1 cellular context compared by ENCODE assay signal in genomic region chr1:150579110-150579954, GRCh38.
TF ChIP-seq lines count a peak whose summit lies in the region.

TSS of gene MCL1 (minus strand) at chr1:150579610. CDS start at chr1:150579530, 80 bp downstream.

TF ChIP-seq in K562, 482 proteins besides CTCF, POLR2A, EP300 and RAD21 (continued from another document and continues in another):
- TF ChIP-seq, protein P1, sequence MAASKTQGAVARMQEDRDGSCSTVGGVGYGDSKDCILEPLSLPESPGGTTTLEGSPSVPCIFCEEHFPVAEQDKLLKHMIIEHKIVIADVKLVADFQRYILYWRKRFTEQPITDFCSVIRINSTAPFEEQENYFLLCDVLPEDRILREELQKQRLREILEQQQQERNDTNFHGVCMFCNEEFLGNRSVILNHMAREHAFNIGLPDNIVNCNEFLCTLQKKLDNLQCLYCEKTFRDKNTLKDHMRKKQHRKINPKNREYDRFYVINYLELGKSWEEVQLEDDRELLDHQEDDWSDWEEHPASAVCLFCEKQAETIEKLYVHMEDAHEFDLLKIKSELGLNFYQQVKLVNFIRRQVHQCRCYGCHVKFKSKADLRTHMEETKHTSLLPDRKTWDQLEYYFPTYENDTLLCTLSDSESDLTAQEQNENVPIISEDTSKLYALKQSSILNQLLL (CRISPR knock-in tag; IDR thresholded peaks at IDR 0.05; ENCODE audit: borderline replicate concordance): no peak
- peak; percentile 70; the same call in 1 of the 2 replicates for TF ChIP-seq SRSF1 (IDR thresholded peaks at IDR 0.05; ENCODE audit: low read depth, low read length)
- peak; percentile 99 for TF ChIP-seq PRPF4 (IDR thresholded peaks at IDR 0.05; ENCODE audit: insufficient read depth, low read depth, low read length, poor library complexity, severe bottlenecking)
- no peak for TF ChIP-seq BCL6 (CRISPR knock-in tag; IDR thresholded peaks at IDR 0.05)
- TF ChIP-seq BDP1 (IDR thresholded peaks at IDR 0.05; ENCODE audit: insufficient read depth, insufficient read length): no peak
- TF ChIP-seq RFX7 (CRISPR knock-in tag; IDR thresholded peaks at IDR 0.05): no peak
- peak; percentile 96 for TF ChIP-seq PCBP1 (IDR thresholded peaks at IDR 0.05; ENCODE audit: low read depth, low read length, poor library complexity, severe bottlenecking)
- no peak for TF ChIP-seq RAD51 (IDR thresholded peaks at IDR 0.05; ENCODE audit: borderline replicate concordance, low read depth)
- no peak for TF ChIP-seq PREB (CRISPR knock-in tag; IDR thresholded peaks at IDR 0.05)
- TF ChIP-seq TCFL5 (CRISPR knock-in tag; conservative IDR thresholded peaks at IDR 0.05): no peak
- no peak for TF ChIP-seq ZNF311 (CRISPR knock-in tag; IDR thresholded peaks at IDR 0.05)
- TF ChIP-seq NFE2 (IDR thresholded peaks at IDR 0.05; ENCODE audit: low read depth): no peak
- peak; percentile 92; the same call in 1 of the 2 replicates for TF ChIP-seq POLR2AphosphoS2 (IDR thresholded peaks at IDR 0.05; ENCODE audit: low read length)
- no peak for TF ChIP-seq PURB (CRISPR knock-in tag; IDR thresholded peaks at IDR 0.05; ENCODE audit: low read depth)
- TF ChIP-seq, protein P2, sequence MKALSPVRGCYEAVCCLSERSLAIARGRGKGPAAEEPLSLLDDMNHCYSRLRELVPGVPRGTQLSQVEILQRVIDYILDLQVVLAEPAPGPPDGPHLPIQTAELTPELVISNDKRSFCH (CRISPR knock-in tag; IDR thresholded peaks at IDR 0.05): no peak
- TF ChIP-seq, protein P2 (tag; IDR thresholded peaks at IDR 0.05): no peak
- TF ChIP-seq NR2C2 (CRISPR knock-in tag; IDR thresholded peaks at IDR 0.05): no peak
- TF ChIP-seq NR2C2 (tag; IDR thresholded peaks at IDR 0.05): peak; percentile 70; the same call in 1 of the 2 replicates
- TF ChIP-seq ZNF778 (CRISPR knock-in tag; IDR thresholded peaks at IDR 0.05): no peak
- TF ChIP-seq GTF2E2 (tag; IDR thresholded peaks at IDR 0.05): peak; percentile 100
- peak; percentile 92 for TF ChIP-seq PHF8 (IDR thresholded peaks at IDR 0.05; ENCODE audit: borderline replicate concordance, low read length)
- TF ChIP-seq MTA3 (IDR thresholded peaks at IDR 0.05; ENCODE audit: borderline replicate concordance): peak; percentile 91
- peak; percentile 17 to 43 (median 40) for TF ChIP-seq YY1 (IDR thresholded peaks at IDR 0.05; ENCODE audit: borderline replicate concordance in 1 of 3, control insufficient read depth in 1 of 3, extremely low read depth in 1 of 3, insufficient read depth in 3 of 3, insufficient read length in 1 of 3, insufficient replicate concordance in 2 of 3, low read depth in 1 of 3, low read length in 2 of 3)
- no peak for TF ChIP-seq HNRNPK (IDR thresholded peaks at IDR 0.05; ENCODE audit: low read depth, low read length, poor library complexity, severe bottlenecking)
- TF ChIP-seq RHOXF2B (CRISPR knock-in tag; conservative IDR thresholded peaks at IDR 0.05): no peak
- no peak for TF ChIP-seq HNRNPH1 (optimal IDR thresholded peaks at IDR 0.05; ENCODE audit: low read depth, low read length)
- TF ChIP-seq ZNF76 (CRISPR knock-in tag; IDR thresholded peaks at IDR 0.05; ENCODE audit: borderline replicate concordance): no peak
- no peak for TF ChIP-seq TRIM25 (IDR thresholded peaks at IDR 0.05; ENCODE audit: borderline replicate concordance)
- no peak for TF ChIP-seq ETS2 (tag; IDR thresholded peaks at IDR 0.05; ENCODE audit: borderline replicate concordance, poor library complexity, severe bottlenecking)
- no peak for TF ChIP-seq BHLHE40 (IDR thresholded peaks at IDR 0.05; ENCODE audit: low read length)
- TF ChIP-seq E2F4 (CRISPR knock-in tag; IDR thresholded peaks at IDR 0.05; ENCODE audit: low read depth): no peak
- no peak for TF ChIP-seq SMARCB1 (IDR thresholded peaks at IDR 0.05; ENCODE audit: insufficient read length, low read depth)
- peak; percentile 100 for TF ChIP-seq RBM14 (IDR thresholded peaks at IDR 0.05; ENCODE audit: borderline replicate concordance, insufficient read depth, low read depth, low read length)
- TF ChIP-seq ARID3B (CRISPR knock-in tag; IDR thresholded peaks at IDR 0.05; ENCODE audit: borderline replicate concordance): no peak
- no peak for TF ChIP-seq FOXA1 (IDR thresholded peaks at IDR 0.05; ENCODE audit: borderline replicate concordance)
- TF ChIP-seq ZNF24 (IDR thresholded peaks at IDR 0.05): no peak
- no peak; a peak in 1 of 4 replicates for TF ChIP-seq SIX5 (IDR thresholded peaks at IDR 0.05; ENCODE audit: borderline replicate concordance in 1 of 2, insufficient read depth in 1 of 2, low read depth in 1 of 2, low read length in 2 of 2)
- TF ChIP-seq TCF7L2 (IDR thresholded peaks at IDR 0.05; ENCODE audit: low read depth, low read length): no peak
- TF ChIP-seq TAF7 (tag; IDR thresholded peaks at IDR 0.05): peak; percentile 95
- TF ChIP-seq, protein P3, sequence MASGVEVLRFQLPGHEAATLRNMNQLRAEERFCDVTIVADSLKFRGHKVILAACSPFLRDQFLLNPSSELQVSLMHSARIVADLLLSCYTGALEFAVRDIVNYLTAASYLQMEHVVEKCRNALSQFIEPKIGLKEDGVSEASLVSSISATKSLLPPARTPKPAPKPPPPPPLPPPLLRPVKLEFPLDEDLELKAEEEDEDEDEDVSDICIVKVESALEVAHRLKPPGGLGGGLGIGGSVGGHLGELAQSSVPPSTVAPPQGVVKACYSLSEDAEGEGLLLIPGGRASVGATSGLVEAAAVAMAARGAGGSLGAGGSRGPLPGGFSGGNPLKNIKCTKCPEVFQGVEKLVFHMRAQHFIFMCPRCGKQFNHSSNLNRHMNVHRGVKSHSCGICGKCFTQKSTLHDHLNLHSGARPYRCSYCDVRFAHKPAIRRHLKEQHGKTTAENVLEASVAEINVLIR (CRISPR knock-in tag; IDR thresholded peaks at IDR 0.05): no peak
- TF ChIP-seq DEAF1 (CRISPR knock-in tag; IDR thresholded peaks at IDR 0.05): no peak
- no peak for TF ChIP-seq POLR3G (IDR thresholded peaks at IDR 0.05; ENCODE audit: extremely low read depth, insufficient read length, insufficient replicate concordance)
- no peak for TF ChIP-seq THAP12 (CRISPR knock-in tag; IDR thresholded peaks at IDR 0.05)
- peak; percentile 94 for TF ChIP-seq PCBP2 (IDR thresholded peaks at IDR 0.05; ENCODE audit: low read depth, low read length, poor library complexity, severe bottlenecking)
- TF ChIP-seq, protein P4, sequence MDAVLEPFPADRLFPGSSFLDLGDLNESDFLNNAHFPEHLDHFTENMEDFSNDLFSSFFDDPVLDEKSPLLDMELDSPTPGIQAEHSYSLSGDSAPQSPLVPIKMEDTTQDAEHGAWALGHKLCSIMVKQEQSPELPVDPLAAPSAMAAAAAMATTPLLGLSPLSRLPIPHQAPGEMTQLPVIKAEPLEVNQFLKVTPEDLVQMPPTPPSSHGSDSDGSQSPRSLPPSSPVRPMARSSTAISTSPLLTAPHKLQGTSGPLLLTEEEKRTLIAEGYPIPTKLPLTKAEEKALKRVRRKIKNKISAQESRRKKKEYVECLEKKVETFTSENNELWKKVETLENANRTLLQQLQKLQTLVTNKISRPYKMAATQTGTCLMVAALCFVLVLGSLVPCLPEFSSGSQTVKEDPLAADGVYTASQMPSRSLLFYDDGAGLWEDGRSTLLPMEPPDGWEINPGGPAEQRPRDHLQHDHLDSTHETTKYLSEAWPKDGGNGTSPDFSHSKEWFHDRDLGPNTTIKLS (IDR thresholded peaks at IDR 0.05; ENCODE audit: borderline replicate concordance, low read depth): no peak
- TF ChIP-seq RBM17 (IDR thresholded peaks at IDR 0.05; ENCODE audit: borderline replicate concordance, low read depth, low read length): no peak
- no peak for TF ChIP-seq HES1 (IDR thresholded peaks at IDR 0.05; ENCODE audit: low read depth)
- no peak for TF ChIP-seq MEIS2 (IDR thresholded peaks at IDR 0.05; ENCODE audit: partially characterized antibody)
- 0 out of 2 replicates have a peak, but pooled peaks have one; percentile 20 for TF ChIP-seq CTBP1 (IDR thresholded peaks at IDR 0.05; ENCODE audit: borderline replicate concordance)
- peak; percentile 61; the same call in 1 of the 2 replicates for TF ChIP-seq ZNF830 (CRISPR knock-in tag; IDR thresholded peaks at IDR 0.05)
- TF ChIP-seq HMBOX1 (IDR thresholded peaks at IDR 0.05): 0 out of 2 replicates have a peak, but pooled peaks have one; percentile 1
- peak; percentile 67 for TF ChIP-seq RNF2 (IDR thresholded peaks at IDR 0.05)
- TF ChIP-seq NFE2L1 (tag; IDR thresholded peaks at IDR 0.05; ENCODE audit: borderline replicate concordance, low read depth): no peak
